ENCODE assay signal across 8 cellular contexts in the genomic region with DNA sequence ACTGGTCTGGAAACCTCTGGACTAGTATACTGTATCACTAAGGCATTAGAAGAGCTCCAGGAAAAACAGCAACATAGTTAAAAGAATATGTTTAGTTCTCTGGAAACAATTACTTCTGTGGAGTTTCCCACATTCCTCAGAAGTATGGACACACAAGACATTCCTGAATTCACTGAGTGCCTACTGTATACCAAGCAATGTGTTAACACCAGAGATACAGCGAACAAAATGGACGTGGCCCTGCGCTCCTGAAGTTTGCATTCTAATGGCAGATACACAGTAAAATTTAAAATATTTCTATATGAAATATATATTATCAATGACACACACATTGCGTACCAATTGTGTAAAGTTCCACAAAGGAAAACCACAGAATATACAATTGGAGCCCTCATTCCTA. TPM values are rescaled to one million over a fixed set of nuclear protein-coding genes. Genes with fewer than 3 reads are reported as not detected.
DNase-seq lines count a peak whose midpoint lies in the region; ATAC-seq and TF ChIP-seq lines count a peak whose summit lies in the region.

No MANE protein-coding gene starts in this region.

- TF ChIP-seq POLR2A in IMR-90 (IDR thresholded peaks at IDR 0.05; ENCODE audit: low read depth, low read length) = no peak

- peaks cover 3% of the 10 kb centered on the region; the same call in 1 of the 2 replicates for H3K9me1 ChIP-seq in IMR-90 (ENCODE audit: insufficient read depth, low read length)

- H2AK9ac ChIP-seq in IMR-90 (replicated peaks; ENCODE audit: low read depth, low read length, poor library complexity) = no peak overlapping the region

- H2AFZ ChIP-seq in ACC112 (ENCODE audit: low read length, unreplicated experiment) (no peak overlapping the region), IMR-90 (replicated peaks; ENCODE audit: low read length, poor library complexity) (no peak overlapping the region)

- H3K4me3 ChIP-seq in ACC112 (ENCODE audit: low read depth, low read length) = peak overlapping the region; percentile 93
- H3K4me3 ChIP-seq in IMR-90 (ENCODE audit: insufficient read depth, low read depth, low read length) = peak overlapping the region; percentile 56; the same call in 1 of the 2 replicates
- peak overlapping the region; percentile 82 to 83 for H3K4me3 ChIP-seq in cardiac fibroblast (replicated peaks in 1 of 2; ENCODE audit: low read depth in 2 of 2, low read length in 2 of 2)
- peak overlapping the region; percentile 75 to 86 for H3K4me3 ChIP-seq in mucosa of rectum (ENCODE audit: low read length in 2 of 2)

- H3K27me3 ChIP-seq in ACC112 (ENCODE audit: insufficient read depth, low read length) (peaks cover 3% of the 10 kb centered on the region), IMR-90 (ENCODE audit: control insufficient read depth, insufficient read depth, low read length) (peaks cover 2% of the 10 kb centered on the region; the same call in 1 of the 2 replicates), mucosa of rectum (ENCODE audit: control insufficient read depth in 2 of 2, insufficient read depth in 2 of 2, low read length in 2 of 2) (no peaks in the 10 kb centered on the region)

- no peak overlapping the region for H2BK120ac ChIP-seq in IMR-90 (ENCODE audit: low read depth, low read length)

- H3K9me3 ChIP-seq in IMR-90 (ENCODE audit: control insufficient read depth, insufficient read depth, low read length) (no peaks in the 10 kb centered on the region), mucosa of rectum (ENCODE audit: control insufficient read depth in 2 of 2, low read length in 2 of 2) (no peaks in the 10 kb centered on the region)

- POLR2A ChIA-PET in IMR-90 (lab: Charles Lee; ENCODE audit: unreplicated experiment) = no interaction called here

- H3K36me3 ChIP-seq in ACC112 (ENCODE audit: insufficient read depth, low read length) (no peaks in the 10 kb centered on the region), IMR-90 (ENCODE audit: control insufficient read depth, insufficient read depth, low read length) (peaks cover 6% of the 10 kb centered on the region), mucosa of rectum (ENCODE audit: control insufficient read depth in 2 of 2, insufficient read depth in 2 of 2, low read length in 2 of 2) (peaks cover 12 to 24% of the 10 kb centered on the region in 2 donors)

- no peak overlapping the region for H2BK20ac ChIP-seq in IMR-90 (ENCODE audit: low read depth, low read length)

- in situ Hi-C loops in IMR-90 (cut with MboI; ENCODE audit: low sequenced_read_pairs) = no loop called here

- H3K4ac ChIP-seq in IMR-90 (ENCODE audit: low read depth, low read length) = no peak overlapping the region

- H3K79me2 ChIP-seq in ACC112 (ENCODE audit: control insufficient read depth, insufficient read depth, low read length, unreplicated experiment) = peaks cover 4% of the 10 kb centered on the region

- H2BK5ac ChIP-seq in IMR-90 (ENCODE audit: low read depth, low read length, poor library complexity, severe bottlenecking) = no peak overlapping the region

- WGBS in IMR-90 (ENCODE audit: extremely low coverage in 2 of 2, insufficient read length in 1 of 2), 2 experiments = no CpG with 5 or more reads among the region's 4 CpGs

- TF ChIP-seq CTCF in IMR-90 (conservative IDR thresholded peaks at IDR 0.05; ENCODE audit: low read depth, low read length) (no peak), cardiac fibroblast (IDR thresholded peaks at IDR 0.05; ENCODE audit: low read depth, low read length) (no peak)

- no peak overlapping the region for H2AK5ac ChIP-seq in IMR-90 (ENCODE audit: low read depth, low read length)

- no peak overlapping the region for H4K8ac ChIP-seq in IMR-90 (ENCODE audit: low read depth in 2 of 2, low read length in 2 of 2)

- H3K56ac ChIP-seq in IMR-90 (ENCODE audit: extremely low read depth, insufficient read depth, low read length) = no peak overlapping the region

- no peak overlapping the region; the same call in 1 of the 2 replicates for H3K9ac ChIP-seq in IMR-90 (ENCODE audit: low read depth, low read length)
- peak overlapping the region; percentile 78 to 83 for H3K9ac ChIP-seq in mucosa of rectum (ENCODE audit: low read depth in 1 of 2, low read length in 2 of 2)

- H4K20me1 ChIP-seq in IMR-90 (ENCODE audit: insufficient read depth, low read length) = no peaks in the 10 kb centered on the region

- no peak overlapping the region for H3K14ac ChIP-seq in IMR-90 (replicated peaks; ENCODE audit: low read depth, low read length)

- H3K4me1 ChIP-seq in ACC112 (ENCODE audit: control insufficient read depth, insufficient read depth, low read length, unreplicated experiment) (peaks cover 3% of the 10 kb centered on the region), IMR-90 (ENCODE audit: control insufficient read depth, insufficient read depth, low read length) (no peaks in the 10 kb centered on the region), mucosa of rectum (ENCODE audit: control insufficient read depth in 2 of 2, insufficient read depth in 2 of 2, low read length in 2 of 2) (peaks cover 11 to 17% of the 10 kb centered on the region in 2 donors)

- no TSS peak for BruUV-seq in IMR-90 (replicated peaks; lab: Mats Ljungman, UMichigan)

- peak overlapping the region; percentile 99 for H3K4me2 ChIP-seq in IMR-90 (ENCODE audit: low read depth, low read length)

- H4K91ac ChIP-seq in IMR-90 (ENCODE audit: insufficient read depth, low read depth, low read length) = no peak overlapping the region

- intact Hi-C loops in IMR-90 (cut with micrococcal nuclease) = loop anchor here (1.0 kb wide), 2 partner anchors 50 to 101 kb away; partner anchors contain the start of gene VASH1

- no peak overlapping the region for H4K5ac ChIP-seq in IMR-90 (ENCODE audit: low read depth, low read length)

- dilution Hi-C loops in IMR-90 (cut with HindIII; ENCODE audit: low sequenced_read_pairs, unreplicated experiment) = no loop called here

- CTCF ChIA-PET in IMR-90 (lab: Yijun Ruan, JAX) = interaction anchor here (0.7 to 2.1 kb wide), 4 partner anchors 9 to 1091 kb away, joined by 3 to 15 read pairs (median 4); no protein-coding TSS in a partner anchor

- no peak overlapping the region for H2BK15ac ChIP-seq in IMR-90 (ENCODE audit: low read depth, low read length)

- ATAC-seq in IMR-90 (ENCODE audit: low read depth) (peak; percentile 35), HG02798 (IDR thresholded peaks at IDR 0.05; ENCODE audit: poor library complexity, unreplicated experiment) (no peak), HG02623 (IDR thresholded peaks at IDR 0.05; ENCODE audit: unreplicated experiment) (no peak)

- 0 out of 4 replicates have a peak, but pooled peaks cover 0 to 8% of the 10 kb centered on the region in 2 experiments for H3K79me1 ChIP-seq in IMR-90 (ENCODE audit: low read depth in 1 of 2, low read length in 2 of 2)

- TF ChIP-seq RAD21 in IMR-90 (IDR thresholded peaks at IDR 0.05; ENCODE audit: low read length) = no peak

- no peak overlapping the region for H3K23ac ChIP-seq in IMR-90 (ENCODE audit: low read depth, low read length)

- peak; percentile 52 for DNase-seq in IMR-90
- DNase-seq in cardiac fibroblast (ENCODE audit: low read depth in 2 of 2) = peak in 1 of 2 donors; percentile 42
- no peak for DNase-seq in NCI-H345 (lab: John Stamatoyannopoulos, UW)
- DNase-seq in mucosa of gallbladder (ENCODE audit: low spot score) = no peak

- no peak overlapping the region for H3K18ac ChIP-seq in IMR-90 (ENCODE audit: low read depth, low read length)

- H3K27ac ChIP-seq in ACC112 (ENCODE audit: low read depth, low read length) (no peak overlapping the region), IMR-90 (ENCODE audit: insufficient read depth, low read length) (no peak overlapping the region), mucosa of rectum (ENCODE audit: low read depth in 2 of 2, low read length in 2 of 2) (peak overlapping the region in 1 of 2 donors; percentile 82)

TF ChIP-seq in IMR-90, 13 proteins besides CTCF, POLR2A, EP300 and RAD21:
- TF ChIP-seq FOS (IDR thresholded peaks at IDR 0.05; ENCODE audit: low read depth, low read length) = no peak
- TF ChIP-seq CEBPB (IDR thresholded peaks at IDR 0.05; ENCODE audit: low read depth, low read length) = no peak

RNA-seq across cellular contexts. Expression of gene ANGEL1, which starts 1.1 kb away (rescaled TPM):
- total RNA-seq in IMR-90 (2012; rRNA removed) (3.6 and 4.1 TPM in 2 replicates), mucosa of gallbladder (22.2 TPM)
- polyA plus RNA-seq in IMR-90 (2012; rRNA removed) = 8.4 and 10.0 TPM in 2 replicates
- 5.4 and 7.7 TPM in 2 replicates for polyA plus RNA-seq in IMR-90 (2012; cell fraction: cytosol; rRNA removed)
- 23.8 and 32.6 TPM in 2 replicates for polyA plus RNA-seq in IMR-90 (2012; cell fraction: nucleus; rRNA removed; ENCODE audit: low replicate concordance)

RNA-seq across cellular contexts. Expression of gene LRRC74A, which starts 14.6 kb away (rescaled TPM):
- total RNA-seq in IMR-90 (2012; rRNA removed) = not detected in 2 replicates
- not detected in 2 replicates for polyA plus RNA-seq in IMR-90 (2012; rRNA removed)
- not detected in 2 replicates for polyA plus RNA-seq in IMR-90 (2012; cell fraction: cytosol; rRNA removed)
- polyA plus RNA-seq in IMR-90 (2012; cell fraction: nucleus; rRNA removed; ENCODE audit: low replicate concordance) = not detected in 2 replicates
- total RNA-seq in mucosa of gallbladder = not detected

RNA-seq across cellular contexts. Expression of gene VASH1, which starts 50.3 kb away (rescaled TPM):
- 1.9 and 2.0 TPM in 2 replicates for total RNA-seq in IMR-90 (2012; rRNA removed)
- polyA plus RNA-seq in IMR-90 (2012; rRNA removed) = 9.5 and 9.6 TPM in 2 replicates
- 5.5 TPM in 2 replicates for polyA plus RNA-seq in IMR-90 (2012; cell fraction: cytosol; rRNA removed)
- 22.8 and 31.0 TPM in 2 replicates for polyA plus RNA-seq in IMR-90 (2012; cell fraction: nucleus; rRNA removed; ENCODE audit: low replicate concordance)
- total RNA-seq in mucosa of gallbladder = 18.4 TPM
